7 cellular contexts compared by ENCODE assay signal in the genomic region with DNA sequence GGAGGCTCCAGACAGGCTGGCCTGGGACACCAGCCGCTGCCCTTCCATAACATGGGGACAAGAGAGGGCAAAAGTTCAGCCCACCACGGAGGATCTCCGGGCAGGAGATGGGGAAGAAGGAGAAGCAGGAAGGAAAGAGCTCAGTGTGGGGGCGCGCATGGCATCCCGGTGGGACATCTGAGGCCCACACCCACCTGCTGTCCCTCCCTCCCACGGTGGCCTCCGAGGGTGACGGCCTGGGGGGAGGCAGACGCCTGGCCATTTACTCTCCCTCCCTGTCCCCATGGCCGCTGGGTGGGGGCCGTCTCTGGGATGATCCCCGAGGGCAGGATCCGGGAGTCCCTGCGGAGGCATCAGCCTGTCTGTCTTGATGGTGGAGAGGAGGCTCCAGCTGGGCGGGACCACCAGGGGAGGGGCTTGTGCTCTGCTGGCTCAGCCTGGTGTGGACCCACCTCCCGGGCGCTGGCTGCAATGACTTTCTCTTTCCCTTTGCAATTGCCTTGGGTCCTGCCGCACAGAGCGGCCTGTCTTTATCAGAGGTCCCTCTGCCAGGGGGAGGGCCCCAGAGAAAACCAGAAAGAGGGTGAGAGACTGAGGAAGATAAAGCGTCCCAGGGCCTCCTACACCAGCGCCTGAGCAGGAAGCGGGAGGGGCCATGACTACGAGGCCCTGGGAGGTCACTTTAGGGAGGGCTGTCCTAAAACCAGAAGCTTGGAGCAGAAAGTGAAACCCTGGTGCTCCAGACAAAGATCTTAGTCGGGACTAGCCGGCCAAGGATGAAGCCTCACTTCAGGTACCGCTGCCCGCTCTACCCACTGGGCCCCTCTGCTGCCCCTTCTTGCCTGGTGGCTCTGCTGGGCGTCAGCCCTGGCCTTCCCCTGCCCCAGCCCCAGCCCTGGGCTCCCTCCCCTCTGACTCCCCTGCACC. TPM values are rescaled to one million over a fixed set of nuclear protein-coding genes. Genes with fewer than 3 reads are reported as not detected.
DNase-seq lines count a peak whose midpoint lies in the region; ATAC-seq and TF ChIP-seq lines count a peak whose summit lies in the region.
"Not testable (repeated sequence)": the region's sequence is repeated elsewhere in the genome, so short reads cannot be mapped to it uniquely, and the experiment has no call there.

Gene APOBEC3G, plus strand, starts transcription at position 690 of the 927 bp plus-strand sequence. Its CDS starts 87 bp downstream, at position 777.

- ATAC-seq in GM18517 (IDR thresholded peaks at IDR 0.05; ENCODE audit: unreplicated experiment) (peak; percentile 87), HG02588 (IDR thresholded peaks at IDR 0.05; ENCODE audit: unreplicated experiment) (peak; percentile 58), psoas muscle (peak; percentile 49 to 80 (median 60))
- ATAC-seq in activated CD4-positive, alpha-beta T cell treated with anti-CD3 and anti-CD28 coated beads for 36 hours = peak; percentile 96

- H3K9me3 ChIP-seq in iPS-15b (ENCODE audit: control insufficient read depth, insufficient read depth, low read length); psoas muscle: not testable (repeated sequence)

- H3K27me3 Mint-ChIP-seq in activated CD4-positive, alpha-beta T cell treated with anti-CD3 and anti-CD28 coated beads for 36 hours = not testable (repeated sequence)

- 7 to 13% (median 9%) methylated on average over 10 to 23 of the region's 29 CpGs for WGBS in psoas muscle, 3 donors

- not testable (repeated sequence) for H3K36me3 ChIP-seq in iPS-15b (ENCODE audit: control insufficient read depth, insufficient read depth, low read length); psoas muscle (ENCODE audit: insufficient read depth in 1 of 2, low read depth in 1 of 2)

- peak within 1 kb of the TSS; percentile 22 for H3K4me3 ChIP-seq in iPS-15b (ENCODE audit: low read depth, low read length)
- peak within 1 kb of the TSS; percentile 57 for H3K4me3 ChIP-seq in psoas muscle

- TF ChIP-seq CTCF in psoas muscle (IDR thresholded peaks at IDR 0.05) = not testable (repeated sequence)

- POLR2A ChIA-PET in activated CD4-positive, alpha-beta T cell treated with anti-CD3 and anti-CD28 coated beads for 36 hours (lab: Charles Lee) = interaction anchor here (1.2 kb wide), 1 partner anchor 37 kb away, joined by 5 read pairs; no protein-coding TSS in a partner anchor

- peak within 1 kb of the TSS; percentile 30 for H3K27ac ChIP-seq in psoas muscle

- H3K36me3 Mint-ChIP-seq in activated CD4-positive, alpha-beta T cell treated with anti-CD3 and anti-CD28 coated beads for 36 hours (ENCODE audit: low read depth) = peaks cover 15% of the 10 kb centered on the region

- peaks cover 32% of the 10 kb centered on the region for H3K4me1 Mint-ChIP-seq in activated CD4-positive, alpha-beta T cell treated with anti-CD3 and anti-CD28 coated beads for 36 hours

- intact Hi-C loops in activated CD4-positive, alpha-beta T cell treated with anti-CD3 and anti-CD28 coated beads for 36 hours (cut with DNase I, micrococcal nuclease) = loop anchor here (1.0 to 5.0 kb wide), 5 partner anchors 13 to 205 kb away; partner anchors contain the start of genes APOBEC3C (in 1 of the 2), APOBEC3F (in 1 of the 2), CBX6 (in 1 of the 2) and CBX7 (in 1 of the 2)
- intact Hi-C loops in psoas muscle (cut with DNase I) = not testable (repeated sequence)

- peak within 1 kb of the TSS; percentile 92 for H3K27ac Mint-ChIP-seq in activated CD4-positive, alpha-beta T cell treated with anti-CD3 and anti-CD28 coated beads for 36 hours

- H3K27me3 ChIP-seq in iPS-15b (ENCODE audit: control insufficient read depth, insufficient read depth, low read length); psoas muscle (ENCODE audit: insufficient read depth in 3 of 3, low read length in 2 of 3): not testable (repeated sequence)

- peak within 1 kb of the TSS; percentile 91 for H3K4me3 Mint-ChIP-seq in activated CD4-positive, alpha-beta T cell treated with anti-CD3 and anti-CD28 coated beads for 36 hours

- H3K9me3 Mint-ChIP-seq in activated CD4-positive, alpha-beta T cell treated with anti-CD3 and anti-CD28 coated beads for 36 hours (ENCODE audit: low read depth) = not testable (repeated sequence)

- not testable (repeated sequence) for H3K9ac ChIP-seq in iPS-15b (ENCODE audit: low read depth, low read length)

- CTCF ChIA-PET in activated CD4-positive, alpha-beta T cell treated with anti-CD3 and anti-CD28 coated beads for 36 hours (lab: Charles Lee) = interaction anchor here (1.8 kb wide), 1 partner anchor 12 kb away, joined by 5 read pairs; no protein-coding TSS in a partner anchor

- DNase-seq in M059J (ENCODE audit: low read depth) (peak; percentile 67), psoas muscle (peak; percentile 47 to 69)
- peak; percentile 73 for DNase-seq in activated CD4-positive, alpha-beta T cell treated with anti-CD3 and anti-CD28 coated beads for 36 hours
- peak; percentile 57 for DNase-seq in central memory CD4-positive, alpha-beta T cell

- H3K4me1 ChIP-seq in iPS-15b (ENCODE audit: control insufficient read depth, insufficient read depth, low read length); psoas muscle: not testable (repeated sequence)

RNA-seq across cellular contexts. Expression of gene APOBEC3G, which starts in this region (rescaled TPM):
- 23.4 and 30.1 TPM in 2 replicates for total RNA-seq in M059J (2014; rRNA removed; shearing (Covaris generic))
- total RNA-seq in activated CD4-positive, alpha-beta T cell treated with anti-CD3 and anti-CD28 coated beads for 36 hours = 10 to 100 TPM; 45.9 to 47.4 TPM
- 1 to 10 TPM; 1.0 to 1.6 (median 1.3) TPM for total RNA-seq in psoas muscle
- polyA plus RNA-seq in psoas muscle = 1 to 10 TPM in 1 of 3 donors, under 1 TPM in 2; 0.45 to 1.1 (median 0.93) TPM

Comparison
In these comparisons a context has a peak if more than half of its experiments do, and no peak if none do; other contexts are left out.
1. Peak in every context shown above with its lines: DNase-seq, ATAC-seq, H3K4me3 ChIP-seq and H3K27ac ChIP-seq.